12 cellular contexts compared by ENCODE assay signal in the genomic region with DNA sequence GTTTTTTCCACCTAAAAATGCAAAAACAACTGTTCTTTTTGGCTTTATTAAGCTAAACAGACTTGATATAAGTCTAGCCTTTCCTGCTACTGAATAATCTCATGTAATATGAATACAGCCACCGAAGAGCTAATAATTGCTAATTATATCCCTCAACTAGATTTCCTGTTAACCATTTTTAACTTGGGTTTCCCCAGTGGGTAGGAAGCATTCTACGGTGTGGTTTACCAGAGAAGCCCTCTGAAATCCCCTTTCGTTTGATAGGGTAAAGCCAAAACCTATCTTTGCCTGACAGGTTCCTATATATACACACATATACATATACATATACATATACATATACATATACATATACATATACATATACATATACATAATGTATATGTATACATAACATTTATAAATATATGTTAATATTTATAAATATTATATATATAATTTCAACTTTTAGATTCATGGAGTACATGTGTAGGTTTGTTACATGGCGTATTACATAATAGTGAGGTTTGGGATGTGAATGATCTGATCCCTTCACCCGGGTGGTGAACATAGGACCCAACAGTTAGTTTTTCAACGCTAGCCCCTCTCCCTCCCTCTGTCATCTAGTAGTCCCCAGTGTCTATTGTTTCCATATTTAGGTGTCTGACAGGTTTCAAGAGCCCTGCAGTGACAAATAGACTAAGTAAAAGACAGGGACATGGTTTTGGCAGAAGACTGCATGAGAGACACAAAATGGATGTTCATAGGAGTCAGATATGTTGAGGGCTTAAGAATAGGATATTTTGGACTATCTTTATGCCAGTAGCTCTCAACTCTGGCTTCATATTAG.
A peak's percentile ranks its signal among the peaks of the same experiment; 100 is the strongest.
DNase-seq lines count a peak whose midpoint lies in the region; ATAC-seq and TF ChIP-seq lines count a peak whose summit lies in the region.
"Had no signal": no experiment of that assay in that cellular context is flagged by ENCODE, and none has a peak within 500 bp of the region (broad histone marks: within the 10 kb centered on the region; RNA-seq: fewer than 3 reads in every experiment).

No MANE protein-coding gene starts in this region.

- no peaks in the 10 kb centered on the region for H3K9me3 Mint-ChIP-seq in central memory CD8-positive, alpha-beta T cell

- intact Hi-C loops in sigmoid colon (cut with DNase I) = no loop called here

- H3K4me1 ChIP-seq in sigmoid colon (no peaks in the 10 kb centered on the region), upper lobe of left lung (no peaks in the 10 kb centered on the region)

- H3K36me3 Mint-ChIP-seq in central memory CD8-positive, alpha-beta T cell (ENCODE audit: insufficient read depth) = no peaks in the 10 kb centered on the region

- H3K4me1 Mint-ChIP-seq in central memory CD8-positive, alpha-beta T cell = peaks cover 21% of the 10 kb centered on the region

- TF ChIP-seq POLR2A in sigmoid colon (IDR thresholded peaks at IDR 0.05) (no peak), upper lobe of left lung (IDR thresholded peaks at IDR 0.05) (no peak)

- WGBS in sigmoid colon, 2 donors = 68 to 85% methylated on average over 6 of the region's 6 CpGs
- 74 to 85% methylated on average over 6 of the region's 6 CpGs for WGBS in upper lobe of left lung, 2 donors

- TF ChIP-seq EP300 in sigmoid colon (IDR thresholded peaks at IDR 0.05) = no peak
- no peak for TF ChIP-seq EP300 in upper lobe of left lung (IDR thresholded peaks at IDR 0.05)

- H3K4me3 ChIP-seq in sigmoid colon = no peak overlapping the region
- no peak overlapping the region for H3K4me3 ChIP-seq in upper lobe of left lung
- H3K4me3 ChIP-seq: SK-N-MC had no signal

- H3K4me3 Mint-ChIP-seq in central memory CD8-positive, alpha-beta T cell = no peak overlapping the region
- H3K4me3 Mint-ChIP-seq: CD4-positive, alpha-beta T cell had no signal

- no peak for DNase-seq in central memory CD8-positive, alpha-beta T cell (ENCODE audit: low spot score in 2 of 2)
- DNase-seq in C1 segment of cervical spinal cord (lab: John Stamatoyannopoulos, UW) (no peak), sigmoid colon (no peak), caudate nucleus (lab: John Stamatoyannopoulos, UW) (no peak), upper lobe of left lung (no peak)
- DNase-seq: activated CD8-positive, alpha-beta memory T cell treated with anti-CD3 and anti-CD28 coated beads for 24 hours; CD4-positive, alpha-beta T cell; occipital lobe had no signal

- H3K27ac ChIP-seq in sigmoid colon = no peak overlapping the region
- no peak overlapping the region for H3K27ac ChIP-seq in caudate nucleus (ENCODE audit: low read depth, low read length)
- H3K27ac ChIP-seq in upper lobe of left lung = no peak overlapping the region
- H3K27ac ChIP-seq: SK-N-MC had no signal

- H3K36me3 ChIP-seq in sigmoid colon (no peaks in the 10 kb centered on the region), upper lobe of left lung (no peaks in the 10 kb centered on the region)

- H3K27ac Mint-ChIP-seq in central memory CD8-positive, alpha-beta T cell (ENCODE audit: low read depth) = no peak overlapping the region
- H3K27ac Mint-ChIP-seq: CD4-positive, alpha-beta T cell had no signal

- TF ChIP-seq CTCF in sigmoid colon (IDR thresholded peaks at IDR 0.05) = no peak
- TF ChIP-seq CTCF in upper lobe of left lung (IDR thresholded peaks at IDR 0.05) = no peak

- H3K27me3 ChIP-seq in sigmoid colon = no peaks in the 10 kb centered on the region
- H3K27me3 ChIP-seq in upper lobe of left lung = no peaks in the 10 kb centered on the region

- ATAC-seq in GM18499 (IDR thresholded peaks at IDR 0.05; ENCODE audit: insufficient read depth, unreplicated experiment) = peak; percentile 56
- peak; percentile 49 for ATAC-seq in GM21515 (IDR thresholded peaks at IDR 0.05; ENCODE audit: unreplicated experiment)
- ATAC-seq in HG03175 (IDR thresholded peaks at IDR 0.05; ENCODE audit: unreplicated experiment) = peak; percentile 39
- peak; percentile 43 for ATAC-seq in central memory CD8-positive, alpha-beta T cell (replicated peaks; ENCODE audit: extremely low read depth, poor library complexity, severe bottlenecking)
- ATAC-seq in upper lobe of left lung (ENCODE audit: low FRiP score in 2 of 2) = no peak

- H3K9me3 ChIP-seq in sigmoid colon = no peaks in the 10 kb centered on the region
- H3K9me3 ChIP-seq in upper lobe of left lung = no peaks in the 10 kb centered on the region

- H3K27me3 Mint-ChIP-seq in central memory CD8-positive, alpha-beta T cell = no peaks in the 10 kb centered on the region
- H3K27me3 Mint-ChIP-seq: CD4-positive, alpha-beta T cell had no signal

Comparison
In these comparisons a context has a peak if more than half of its experiments do, and no peak if none do; other contexts are left out.
1. ATAC-seq: peak in GM18499 (single experiment), GM21515 (single experiment), HG03175 (single experiment) and central memory CD8-positive, alpha-beta T cell (single experiment); none in upper lobe of left lung (0 of 2).